ENCODE assay signal across 8 cellular contexts in genomic region chr22:26589367-26589844, GRCh38. TPM values are rescaled to one million over a fixed set of nuclear protein-coding genes. Genes with fewer than 3 reads are reported as not detected.
DNase-seq lines count a peak whose midpoint lies in the region; ATAC-seq and TF ChIP-seq lines count a peak whose summit lies in the region.

No MANE protein-coding gene starts in this region.

- H3K36me3 ChIP-seq in effector memory CD4-positive, alpha-beta T cell (ENCODE audit: control insufficient read depth, insufficient read depth, low read length), result peaks cover 4% of the 10 kb centered on the region
- H3K36me3 ChIP-seq in thyroid gland, result no peaks in the 10 kb centered on the region

- H3K27ac ChIP-seq in effector memory CD4-positive, alpha-beta T cell (ENCODE audit: insufficient read depth, low read length, poor library complexity, severe bottlenecking), result peak overlapping the region; percentile 62
- peak overlapping the region; percentile 47 to 88 (median 81) for H3K27ac ChIP-seq in thyroid gland

- peak overlapping the region; percentile 86 for H3K4me3 ChIP-seq in effector memory CD4-positive, alpha-beta T cell (ENCODE audit: insufficient read depth, low read depth, low read length, poor library complexity, severe bottlenecking)
- peak overlapping the region; percentile 59 to 89 (median 71) for H3K4me3 ChIP-seq in thyroid gland (replicated peaks in 1 of 3)

- ATAC-seq in GM19324 (IDR thresholded peaks at IDR 0.05; ENCODE audit: low FRiP score, unreplicated experiment) (peak; percentile 5), HG03521 (IDR thresholded peaks at IDR 0.05; ENCODE audit: unreplicated experiment) (peak; percentile 17)

- intact Hi-C loops in thyroid gland (cut with DNase I), result loop anchor here (10.0 kb wide), 1 partner anchor 105 kb away; the partner anchor contains the start of genes HPS4 and SRRD

- no peaks in the 10 kb centered on the region for H3K9me3 ChIP-seq in effector memory CD4-positive, alpha-beta T cell (ENCODE audit: control insufficient read depth, low read length)
- no peaks in the 10 kb centered on the region for H3K9me3 ChIP-seq in thyroid gland

- no peak for TF ChIP-seq POLR2A in thyroid gland (IDR thresholded peaks at IDR 0.05)

- H3K27me3 ChIP-seq in effector memory CD4-positive, alpha-beta T cell (replicated peaks; ENCODE audit: control insufficient read depth, insufficient read depth, low read length, poor library complexity, severe bottlenecking), result no peaks in the 10 kb centered on the region
- no peaks in the 10 kb centered on the region for H3K27me3 ChIP-seq in thyroid gland

- peak; percentile 38 to 42 for DNase-seq in activated CD4-positive, alpha-beta T cell treated with anti-CD3 and anti-CD28 coated beads for 4 hours
- peak in 1 of 3 donors; percentile 9 for DNase-seq in effector memory CD4-positive, alpha-beta T cell
- DNase-seq in mucosa of gallbladder (ENCODE audit: low spot score) (peak; percentile 14), thyroid gland (peak; percentile 42 to 54), NCI-H1417 treated with DMSO at 0.1 percent for 48 hours (lab: John Stamatoyannopoulos, UW) (no peak), superior temporal gyrus (ENCODE audit: extremely low spot score) (no peak)

- WGBS in thyroid gland, 2 donors, result 0 to 2% methylated on average over 11 to 15 of the region's 44 CpGs

- TF ChIP-seq CTCF in thyroid gland (IDR thresholded peaks at IDR 0.05), result no peak

- peaks cover 41% of the 10 kb centered on the region for H3K4me1 ChIP-seq in effector memory CD4-positive, alpha-beta T cell (ENCODE audit: control insufficient read depth, insufficient read depth, low read length, poor library complexity, severe bottlenecking)
- peaks cover 34 to 42% of the 10 kb centered on the region in 2 donors for H3K4me1 ChIP-seq in thyroid gland

RNA-seq across cellular contexts. Expression of gene TPST2, which starts 0.5 kb away (rescaled TPM):
- total RNA-seq in mucosa of gallbladder (56.0 TPM), thyroid gland (100 to 1,000 TPM in 3 of 4 donors, 10 to 100 TPM in 1; 99.2 to 154 (median 121) TPM)

RNA-seq across cellular contexts. Expression of gene CRYBB1, which starts 28.4 kb away (rescaled TPM):
- total RNA-seq in mucosa of gallbladder, result 0.37 TPM
- total RNA-seq in thyroid gland, result 1 to 10 TPM in 1 of 4 donors, not detected in 3; 1.0 TPM

RNA-seq across cellular contexts. Expression of gene CRYBA4, which starts 32.4 kb away (rescaled TPM):
- total RNA-seq in mucosa of gallbladder, result not detected
- total RNA-seq in thyroid gland, result not detected

Comparison
In these comparisons a context has a peak if more than half of its experiments do, and no peak if none do; other contexts are left out.
1. DNase-seq: peak in activated CD4-positive, alpha-beta T cell treated with anti-CD3 and anti-CD28 coated beads for 4 hours (2 of 2), mucosa of gallbladder (single experiment) and thyroid gland (2 of 2); none in NCI-H1417 treated with DMSO at 0.1 percent for 48 hours (single experiment) and superior temporal gyrus (single experiment).